Comparison of ENCODE assay signal across 13 cellular contexts in the genomic region with DNA sequence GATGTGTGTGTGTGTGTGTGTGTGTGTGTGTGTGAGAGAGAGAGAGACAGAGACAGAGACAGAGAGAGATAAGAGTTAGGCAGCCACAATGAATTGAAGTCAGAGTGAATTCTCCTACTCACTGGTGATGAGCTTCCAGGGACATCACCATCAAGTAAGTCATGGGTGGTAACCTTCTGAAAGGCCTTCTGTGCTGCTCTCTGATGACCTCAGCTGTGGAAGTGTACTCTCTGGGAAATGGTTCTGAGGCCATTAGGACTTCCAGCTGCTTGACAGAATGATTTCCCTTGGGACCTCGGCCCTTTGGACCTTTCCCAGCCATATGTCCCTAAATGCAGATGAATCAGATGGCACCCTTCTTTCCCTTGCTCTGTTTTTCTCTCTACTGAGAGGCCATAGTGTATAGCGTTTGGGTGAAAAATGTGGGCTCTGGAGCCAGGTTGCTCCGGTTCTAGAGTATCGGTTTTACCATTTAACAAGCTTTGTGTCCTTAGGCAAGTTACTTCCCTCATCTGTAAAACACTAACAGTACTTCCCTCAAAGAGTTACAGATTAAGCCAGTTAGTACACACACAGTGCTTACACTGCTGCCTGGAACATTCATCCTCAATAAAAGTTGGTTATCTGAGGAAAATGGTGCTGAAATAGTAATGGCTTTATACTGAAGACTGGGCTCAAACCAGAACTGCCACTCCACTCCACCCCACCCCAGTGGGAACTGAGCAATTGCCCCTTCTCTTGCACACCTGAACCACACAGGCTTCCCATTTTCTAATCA. TPM values are rescaled to one million over a fixed set of nuclear protein-coding genes. Genes with fewer than 3 reads are reported as not detected.
DNase-seq lines count a peak whose midpoint lies in the region; ATAC-seq and TF ChIP-seq lines count a peak whose summit lies in the region.
"Had no signal": no experiment of that assay in that cellular context is flagged by ENCODE, and none has a peak within 500 bp of the region (broad histone marks: within the 10 kb centered on the region; RNA-seq: fewer than 3 reads in every experiment).

No MANE protein-coding gene starts in this region.

- intact Hi-C loops in Right ventricle myocardium inferior (cut with DNase I): no loop called here

- H3K4me3 Mint-ChIP-seq in GM23338: no peak overlapping the region
- H3K4me3 Mint-ChIP-seq: H9 had no signal

- ATAC-seq in Right ventricle myocardium inferior (peak; percentile 77), HG02840 (IDR thresholded peaks at IDR 0.05; ENCODE audit: low FRiP score, unreplicated experiment) (no peak), GM23338 (no peak)

- peaks cover 26% of the 10 kb centered on the region for H4K20me1 ChIP-seq in GM23338 (replicated peaks; ENCODE audit: insufficient read depth)

- H3K27ac Mint-ChIP-seq in GM23338: no peak overlapping the region
- H3K27ac Mint-ChIP-seq: H9 had no signal

- H2AFZ ChIP-seq in GM23338: no peak overlapping the region

- no peak for DNase-seq in Right ventricle myocardium inferior (ENCODE audit: missing footprints)
- DNase-seq in right atrium auricular region (ENCODE audit: low spot score): no peak
- DNase-seq in fibroblast of peridontal ligament (ENCODE audit: extremely low read depth): peak; percentile 44
- peak; percentile 42 for DNase-seq in myocyte (ENCODE audit: low read depth)
- DNase-seq in DMS79 treated with DMSO at 0.1 percent for 48 hours (lab: John Stamatoyannopoulos, UW): no peak
- DNase-seq in DMS114 treated with DMSO at 0.1 percent for 48 hours (lab: John Stamatoyannopoulos, UW; ENCODE audit: unreplicated experiment): no peak
- DNase-seq in GM23338 (ENCODE audit: low spot score): no peak
- DNase-seq: activated CD8-positive, alpha-beta memory T cell treated with anti-CD3 and anti-CD28 coated beads for 24 hours; H9; NCI-H345; stimulated activated CD4-positive, alpha-beta T cell treated with anti-CD3 and anti-CD28 coated beads, Interleukin-4, amount 100 ng/mL, for 24 hours had no signal

- no peaks in the 10 kb centered on the region for H3K9me3 Mint-ChIP-seq in GM23338
- H3K9me3 Mint-ChIP-seq: H9 had no signal

- H3F3A ChIP-seq in GM23338 (replicated peaks; ENCODE audit: low read depth): no peaks in the 10 kb centered on the region

- no peaks in the 10 kb centered on the region for H3K9me3 ChIP-seq in right atrium auricular region

- H3K4me3 ChIP-seq in right atrium auricular region: no peak overlapping the region
- H3K4me3 ChIP-seq in GM23338: no peak overlapping the region

- H3K9me2 ChIP-seq in GM23338 (ENCODE audit: insufficient read depth): no peaks in the 10 kb centered on the region

- TF ChIP-seq CTCF in right atrium auricular region (IDR thresholded peaks at IDR 0.05) (no peak), GM23338 (conservative IDR thresholded peaks at IDR 0.05; ENCODE audit: low read depth in 2 of 2) (no peak)

- H3K36me3 Mint-ChIP-seq in GM23338 (ENCODE audit: low read depth): no peaks in the 10 kb centered on the region; the same call in 2 of the 3 replicates

- H3K27me3 ChIP-seq in right atrium auricular region (no peaks in the 10 kb centered on the region), GM23338 (ENCODE audit: insufficient read depth) (no peaks in the 10 kb centered on the region)

- no peaks in the 10 kb centered on the region for H3K27me3 Mint-ChIP-seq in GM23338 (ENCODE audit: insufficient read depth, low read depth, poor library complexity)

- peaks cover 93% of the 10 kb centered on the region for H3K79me2 ChIP-seq in GM23338 (replicated peaks; ENCODE audit: insufficient read depth)

- H3K36me3 ChIP-seq in right atrium auricular region: no peaks in the 10 kb centered on the region
- H3K36me3 ChIP-seq in GM23338 (ENCODE audit: insufficient read depth): no peaks in the 10 kb centered on the region

- H3K4me2 ChIP-seq in GM23338: no peak overlapping the region

- H3K4me1 ChIP-seq in right atrium auricular region (peaks cover 0 to 19% of the 10 kb centered on the region in 2 donors), GM23338 (ENCODE audit: insufficient read depth) (peaks cover 30% of the 10 kb centered on the region)

- H3K27ac ChIP-seq in right atrium auricular region (no peak overlapping the region), GM23338 (ENCODE audit: low read depth) (no peak overlapping the region)

- H3K4me1 Mint-ChIP-seq in GM23338: peaks cover 45% of the 10 kb centered on the region

TF ChIP-seq in GM23338, 12 proteins besides CTCF, POLR2A, EP300 and RAD21:
- no peak for TF ChIP-seq REST (IDR thresholded peaks at IDR 0.05; ENCODE audit: unreplicated experiment)

RNA-seq across cellular contexts. Expression of gene SEPTIN11, which starts 7.6 kb away (rescaled TPM):
- total RNA-seq in Right ventricle myocardium inferior: 32.9 TPM
- total RNA-seq in right atrium auricular region: 10 to 100 TPM; 34.9 to 59.0 TPM
- total RNA-seq in myocyte: 321 and 381 TPM in 2 replicates
- polyA plus RNA-seq in myocyte (2012): 326 TPM
- total RNA-seq in GM23338 (2014; rRNA removed; shearing (Covaris generic)): 72.0 and 81.6 TPM in 2 replicates
- polyA plus RNA-seq in GM23338 (2016; fragmentation: Nextera tagmentation; extraction: Ambion mirVana): 57.3 and 80.0 TPM in 2 replicates

RNA-seq across cellular contexts. Expression of gene SOWAHB, which starts 59.2 kb away (rescaled TPM):
- total RNA-seq in Right ventricle myocardium inferior (not detected), right atrium auricular region (not detected), myocyte (0.05 TPM in 1 of 2 replicates, not detected in the other)
- 0.19 TPM for polyA plus RNA-seq in myocyte (2012)
- 1.1 and 2.8 TPM in 2 replicates for total RNA-seq in GM23338 (2014; rRNA removed; shearing (Covaris generic))
- polyA plus RNA-seq in GM23338 (2016; fragmentation: Nextera tagmentation; extraction: Ambion mirVana): 0.08 and 0.19 TPM in 2 replicates
- total RNA-seq: right cardiac atrium had no signal
- polyA plus RNA-seq: right cardiac atrium had no signal

Comparison
In these comparisons a context has a peak if more than half of its experiments do, and no peak if none do; other contexts are left out.
1. DNase-seq: peak in fibroblast of peridontal ligament (single experiment) and myocyte (single experiment); none in Right ventricle myocardium inferior (single experiment), right atrium auricular region (single experiment), DMS79 treated with DMSO at 0.1 percent for 48 hours (single experiment), DMS114 treated with DMSO at 0.1 percent for 48 hours (single experiment) and GM23338 (single experiment).